In the genomic region with DNA sequence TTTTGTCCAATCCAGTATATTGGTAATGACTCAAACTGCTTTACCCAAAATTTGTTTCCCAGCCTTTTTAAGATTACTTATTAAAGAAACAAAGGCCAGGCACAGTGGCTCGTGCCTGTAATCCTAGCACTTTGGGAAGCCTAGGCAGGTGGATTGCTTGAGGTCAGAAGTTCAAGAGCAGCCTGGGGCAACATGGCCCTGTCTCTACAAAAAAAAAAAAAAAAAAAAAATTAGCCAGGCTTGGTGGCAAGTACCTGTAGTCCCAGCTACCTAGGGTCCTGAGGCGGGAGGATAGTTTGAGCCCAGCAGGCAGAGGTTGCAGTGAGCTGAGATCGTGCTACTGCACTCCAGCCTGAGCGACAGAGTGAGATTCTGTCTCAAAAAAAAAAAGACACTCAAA, we compare ENCODE assay signal across 13 cellular contexts. TPM values are rescaled to one million over a fixed set of nuclear protein-coding genes. Genes with fewer than 3 reads are reported as not detected.
DNase-seq lines count a peak whose midpoint lies in the region; ATAC-seq, FAIRE-seq and TF ChIP-seq lines count a peak whose summit lies in the region.
"Had no signal": no experiment of that assay in that cellular context is flagged by ENCODE, and none has a peak within 500 bp of the region (broad histone marks: within the 10 kb centered on the region; RNA-seq: fewer than 3 reads in every experiment).

No MANE protein-coding gene starts in this region.

- H2AK5ac ChIP-seq in mesendoderm (ENCODE audit: low read length), result no peak overlapping the region

- DNase-seq in A549 (ENCODE audit: low read depth in 1 of 2, low spot score in 1 of 2), result no peak
- peak; percentile 47 for DNase-seq in ELF-1 (ENCODE audit: low read depth, low spot score)
- DNase-seq in PC-9, result peak; percentile 33 to 69
- peak; percentile 35 for DNase-seq in mesendoderm
- DNase-seq in NCI-H187 (lab: John Stamatoyannopoulos, UW), result no peak
- DNase-seq in inferior parietal cortex (ENCODE audit: extremely low spot score), result no peak
- DNase-seq: Caco-2; CD8-positive, alpha-beta T cell; GM23248 had no signal

- H3K27ac ChIP-seq in A549, result peak overlapping the region; percentile 74 to 84
- peak overlapping the region; percentile 49 for H3K27ac ChIP-seq in PC-9
- H3K27ac ChIP-seq in mesendoderm (ENCODE audit: low read depth, low read length), result no peak overlapping the region
- H3K27ac ChIP-seq: GM23248 had no signal

- H3K4me3 ChIP-seq in A549, result no peak overlapping the region
- H3K4me3 ChIP-seq in PC-9, result no peak overlapping the region
- H3K4me3 ChIP-seq in mesendoderm (ENCODE audit: low read length), result no peak overlapping the region
- H3K4me3 ChIP-seq: GM12878, GM23248 had no signal

- peak overlapping the region; percentile 77 for H3K4me2 ChIP-seq in A549
- peak overlapping the region; percentile 26 for H3K4me2 ChIP-seq in PC-9
- no peak overlapping the region for H3K4me2 ChIP-seq in mesendoderm (ENCODE audit: low read length)

- no peaks in the 10 kb centered on the region for H4K20me1 ChIP-seq in PC-9 (ENCODE audit: insufficient read depth)

- no peak for FAIRE-seq in A549 (lab: Jason Lieb, UNC)
- FAIRE-seq: GM12878, GM18507, H54 had no signal

- TF ChIP-seq RAD21 in A549 (conservative IDR thresholded peaks at IDR 0.05 in 1 of 2, IDR thresholded peaks at IDR 0.05 in 1 of 2), result no peak

- H3K9me3 ChIP-seq in A549, result no peaks in the 10 kb centered on the region
- no peaks in the 10 kb centered on the region for H3K9me3 ChIP-seq in PC-9 (ENCODE audit: insufficient read depth, low read depth)
- H3K9me3 ChIP-seq: Caco-2 had no signal

- H3K23ac ChIP-seq in mesendoderm (ENCODE audit: low read length), result no peak overlapping the region

- H3K36me3 ChIP-seq in PC-9 (ENCODE audit: low read depth) (no peaks in the 10 kb centered on the region), mesendoderm (ENCODE audit: control insufficient read depth, insufficient read depth, low read length) (no peaks in the 10 kb centered on the region)

- no peaks in the 10 kb centered on the region for H3K9me2 ChIP-seq in PC-9 (ENCODE audit: insufficient read depth)

- H4K5ac ChIP-seq in mesendoderm (ENCODE audit: low read length), result no peak overlapping the region

- intact Hi-C loops in PC-9 (cut with micrococcal nuclease; ENCODE audit: unreplicated experiment), result no loop called here

- H2BK15ac ChIP-seq in mesendoderm (replicated peaks; ENCODE audit: low read depth), result no peak overlapping the region

- H3F3A ChIP-seq in PC-9 (ENCODE audit: insufficient read depth, low read depth), result peaks cover 18% of the 10 kb centered on the region; the same call in 1 of the 2 replicates

- no peak for TF ChIP-seq POLR2A in A549 (IDR thresholded peaks at IDR 0.05; ENCODE audit: low read length)

- WGBS in A549 (ENCODE audit: missing lambda C conversion rate), result 65% methylated on average over 4 of the region's 4 CpGs
- no CpG with 5 or more reads among the region's 4 CpGs for WGBS in mesendoderm (ENCODE audit: extremely low coverage, insufficient coverage, low lambda C conversion rate)

- ATAC-seq in A549 (no peak), GM18858 (IDR thresholded peaks at IDR 0.05; ENCODE audit: unreplicated experiment) (no peak)
- ATAC-seq: CD8-positive, alpha-beta T cell; GM12878 had no signal

- H2AFZ ChIP-seq in PC-9, result no peak overlapping the region
- H2AFZ ChIP-seq: GM23248 had no signal

- no peak for TF ChIP-seq EP300 in A549 (IDR thresholded peaks at IDR 0.05)

- no peak overlapping the region for H2BK120ac ChIP-seq in mesendoderm (ENCODE audit: low read depth, low read length)

- no peak overlapping the region for H3K9ac ChIP-seq in mesendoderm (ENCODE audit: low read length)
- H3K9ac ChIP-seq: GM23248 had no signal

- H3K27me3 ChIP-seq in PC-9 (ENCODE audit: insufficient read depth, low read depth), result no peaks in the 10 kb centered on the region
- no peaks in the 10 kb centered on the region for H3K27me3 ChIP-seq in mesendoderm (ENCODE audit: insufficient read depth, low read length, poor library complexity)

- H3K79me2 ChIP-seq in PC-9 (ENCODE audit: low read depth) (0 out of 2 replicates have a peak, but pooled peaks cover 5% of the 10 kb centered on the region), mesendoderm (ENCODE audit: control insufficient read depth, insufficient read depth, low read length) (no peaks in the 10 kb centered on the region)

- no peak overlapping the region for H4K8ac ChIP-seq in mesendoderm (ENCODE audit: low read depth, low read length)

- TF ChIP-seq CTCF in A549 (IDR thresholded peaks at IDR 0.05), result no peak
- no peak for TF ChIP-seq CTCF in PC-9 (conservative IDR thresholded peaks at IDR 0.05)

- no peak overlapping the region for H3K56ac ChIP-seq in mesendoderm (ENCODE audit: low read length)

- CTCF ChIA-PET in A549 (lab: Yijun Ruan, JAX) (interaction anchor here (1.0 to 1.8 kb wide), 4 partner anchors 12 to 78 kb away, joined by 3 to 6 read pairs (median 4); no protein-coding TSS in a partner anchor), PC-9 (lab: Charles Lee) (no interaction called here)

- H3K79me1 ChIP-seq in mesendoderm (ENCODE audit: low read length), result no peaks in the 10 kb centered on the region

- no peak overlapping the region for H3K4ac ChIP-seq in mesendoderm (ENCODE audit: low read depth, low read length)

- POLR2A ChIA-PET in A549 (lab: Yijun Ruan, JAX) (no interaction called here), PC-9 (lab: Charles Lee; ENCODE audit: unreplicated experiment) (no interaction called here)

- H2BK5ac ChIP-seq in mesendoderm (ENCODE audit: low read length), result no peak overlapping the region

- no TSS peak for BruUV-seq in PC-9 (replicated peaks; lab: Mats Ljungman, UMichigan)

- no peak overlapping the region for H3K18ac ChIP-seq in mesendoderm (ENCODE audit: low read length)

- H3K4me1 ChIP-seq in A549, result peaks cover 73% of the 10 kb centered on the region
- H3K4me1 ChIP-seq in PC-9 (replicated peaks; ENCODE audit: insufficient read depth), result peaks cover 73% of the 10 kb centered on the region
- H3K4me1 ChIP-seq in mesendoderm (ENCODE audit: control insufficient read depth, low read depth, low read length), result no peaks in the 10 kb centered on the region

TF ChIP-seq in A549, 52 proteins besides CTCF, POLR2A, EP300 and RAD21:
- TF ChIP-seq ZFP36 (IDR thresholded peaks at IDR 0.05; ENCODE audit: borderline replicate concordance, partially characterized antibody), result no peak
TF ChIP-seq in A549: peak in this region for 0.

RNA-seq across cellular contexts. Expression of gene ARHGAP12, which starts 7.0 kb away (rescaled TPM):
- 39.0 and 49.3 TPM in 2 replicates for polyA plus RNA-seq in A549 (2011; rRNA removed)
- 6.3 and 7.7 TPM in 2 replicates for polyA plus RNA-seq in A549 (2012; cell fraction: cytosol; rRNA removed)
- polyA plus RNA-seq in A549 (2012; cell fraction: nucleus; rRNA removed), result 6.2 and 12.8 TPM in 2 replicates
- polyA plus RNA-seq in A549 (2017; fragmentation: RNase III; extraction: RNeasy Plus Mini Kit Qiagen cat#74134 plus additional on column Dnase treatment), result 22.1 to 26.9 TPM (median 24.8 TPM) in 3 replicates
- 32.2 and 32.4 TPM in 2 replicates for polyA minus RNA-seq in A549 (2011; rRNA and poly(A)+ RNA removed)
- total RNA-seq in PC-9 (2021), result 34.3 and 51.9 TPM in 2 replicates
- 25.1 TPM for polyA plus RNA-seq in mesendoderm (2013, experiment 1 of 2)
- polyA plus RNA-seq in mesendoderm (2013, experiment 2 of 2), result 25.2 TPM

Comparison
In these comparisons a context has a peak if more than half of its experiments do, and no peak if none do; other contexts are left out.
1. DNase-seq: peak in ELF-1 (single experiment), PC-9 (2 of 2) and mesendoderm (single experiment); none in A549 (0 of 2), NCI-H187 (0 of 2) and inferior parietal cortex (single experiment).